19 cellular contexts compared by ENCODE assay signal in the genomic region with DNA sequence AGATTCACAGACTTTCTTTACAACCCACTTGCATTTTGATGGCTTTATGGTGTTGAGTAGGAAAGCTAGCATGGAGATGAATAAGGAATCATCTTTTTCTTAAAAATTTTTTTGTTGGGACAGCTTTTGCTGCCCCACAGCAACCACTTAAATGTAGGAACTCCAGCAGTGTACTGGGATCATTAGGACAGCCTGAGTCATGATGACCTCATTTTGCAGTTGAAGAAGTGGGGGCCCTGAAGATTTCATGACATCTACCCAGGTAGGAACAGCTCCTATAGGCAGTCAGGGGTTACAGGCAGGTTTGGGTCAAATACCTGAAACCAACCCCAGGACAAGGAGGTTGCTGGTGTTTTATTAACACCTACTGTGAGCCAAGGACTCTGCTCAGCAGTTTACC. TPM values are rescaled to one million over a fixed set of nuclear protein-coding genes. Genes with fewer than 3 reads are reported as not detected.
A peak's percentile ranks its signal among the peaks of the same experiment; 100 is the strongest.
DNase-seq lines count a peak whose midpoint lies in the region; ATAC-seq and TF ChIP-seq lines count a peak whose summit lies in the region.
"Had no signal": no experiment of that assay in that cellular context is flagged by ENCODE, and none has a peak within 500 bp of the region (broad histone marks: within the 10 kb centered on the region; RNA-seq: fewer than 3 reads in every experiment).

No MANE protein-coding gene starts in this region.

- H3K4me3 Mint-ChIP-seq in activated CD4-positive, alpha-beta T cell treated with anti-CD3 and anti-CD28 coated beads for 36 hours, result peak overlapping the region; percentile 12
- peak overlapping the region; percentile 35 for H3K4me3 Mint-ChIP-seq in progenitor cell of endocrine pancreas (ENCODE audit: low read depth)

- peaks cover 31% of the 10 kb centered on the region for H3K4me1 Mint-ChIP-seq in activated CD4-positive, alpha-beta T cell treated with anti-CD3 and anti-CD28 coated beads for 36 hours
- H3K4me1 Mint-ChIP-seq in progenitor cell of endocrine pancreas (ENCODE audit: low read depth), result peaks cover 9% of the 10 kb centered on the region

- H4K20me1 ChIP-seq in fibroblast of lung (ENCODE audit: control insufficient read depth, extremely low read depth, insufficient read depth, low read length), result no peaks in the 10 kb centered on the region

- H3K4me1 ChIP-seq in fibroblast of lung (ENCODE audit: control insufficient read depth, extremely low read depth, insufficient read depth, low read length), result peaks cover 2% of the 10 kb centered on the region

- no peak for DNase-seq in activated CD4-positive, alpha-beta T cell treated with anti-CD3 and anti-CD28 coated beads for 36 hours
- DNase-seq in activated CD4-positive, alpha-beta T cell treated with anti-CD3 and anti-CD28 coated beads for 48 hours, result no peak
- peak; percentile 29 for DNase-seq in LHCN-M2 (ENCODE audit: low read depth)
- DNase-seq in fibroblast of lung (ENCODE audit: low read depth in 2 of 2), result peak; percentile 17 to 35
- no peak for DNase-seq in progenitor cell of endocrine pancreas (ENCODE audit: low spot score, unreplicated experiment)
- no peak for DNase-seq in activated CD4-positive, CD25-positive, alpha-beta regulatory T cell treated with anti-CD3 and anti-CD28 coated beads, Interleukin-2, amount 50 U/mL, for 72 hours
- no peak for DNase-seq in NCI-H446 treated with DMSO at 0.1 percent for 48 hours (lab: John Stamatoyannopoulos, UW)
- DNase-seq: activated naive CD4-positive, alpha-beta T cell treated with anti-CD3 and anti-CD28 coated beads, Interleukin-2, amount 10 ng/mL, durations not matched to agents 7 days and 5 days; head of caudate nucleus; NCI-H1048; NCI-H774 had no signal

- CTCF ChIA-PET in activated CD4-positive, alpha-beta T cell treated with anti-CD3 and anti-CD28 coated beads for 36 hours (lab: Charles Lee), result interaction anchor here (0.8 to 1.4 kb wide), 2 partner anchors 30 to 635 kb away, joined by 3 to 4 read pairs; no protein-coding TSS in a partner anchor

- H3K79me2 ChIP-seq in fibroblast of lung (ENCODE audit: control insufficient read depth, insufficient read depth, low read length), result peaks cover 30% of the 10 kb centered on the region

- H3K9ac ChIP-seq in fibroblast of lung (ENCODE audit: insufficient read depth, low read length), result no peak overlapping the region

- no peak for ATAC-seq in activated CD4-positive, alpha-beta T cell treated with anti-CD3 and anti-CD28 coated beads for 36 hours
- no peak for ATAC-seq in GM18909 (IDR thresholded peaks at IDR 0.05; ENCODE audit: poor library complexity, unreplicated experiment)
- ATAC-seq: activated CD4-positive, CD25-positive, alpha-beta regulatory T cell treated with anti-CD3 and anti-CD28 coated beads, Interleukin-2, amount 50 U/mL, for 24 hours had no signal

- H3K9me3 ChIP-seq in fibroblast of lung (ENCODE audit: control insufficient read depth, insufficient read depth, low read depth, low read length), result no peaks in the 10 kb centered on the region
- H3K9me3 ChIP-seq: suprapubic skin had no signal

- no peak for TF ChIP-seq CTCF in fibroblast of lung (conservative IDR thresholded peaks at IDR 0.05 in 1 of 2, IDR thresholded peaks at IDR 0.05 in 1 of 2; ENCODE audit: low read depth in 1 of 2, low read length in 2 of 2)
- TF ChIP-seq CTCF in progenitor cell of endocrine pancreas (IDR thresholded peaks at IDR 0.05; ENCODE audit: unreplicated experiment), result no peak

- H3K4me2 ChIP-seq in fibroblast of lung (ENCODE audit: extremely low read depth, insufficient read depth, low read length), result no peak overlapping the region

- intact Hi-C loops in activated CD4-positive, alpha-beta T cell treated with anti-CD3 and anti-CD28 coated beads for 36 hours (cut with DNase I, micrococcal nuclease), result loop anchor here in 1 of 2 experiments (2.0 to 5.0 kb wide), 2 partner anchors 31 to 469 kb away; a partner anchor contains a TSS

- peaks cover 10% of the 10 kb centered on the region for H3K36me3 ChIP-seq in fibroblast of lung (ENCODE audit: control insufficient read depth, insufficient read depth, low read length)

- H3K27ac ChIP-seq in fibroblast of lung (ENCODE audit: insufficient read depth, low read length), result no peak overlapping the region
- H3K27ac ChIP-seq: HL-60, SK-N-MC, suprapubic skin had no signal

- no peak overlapping the region for H3K4me3 ChIP-seq in fibroblast of lung (replicated peaks in 1 of 4; ENCODE audit: control extremely low read depth in 1 of 4, insufficient read depth in 1 of 4, low read depth in 3 of 4, low read length in 4 of 4)
- H3K4me3 ChIP-seq: lung, suprapubic skin had no signal

- H3K27me3 ChIP-seq in fibroblast of lung (ENCODE audit: control insufficient read depth, insufficient read depth, low read length), result no peaks in the 10 kb centered on the region
- H3K27me3 ChIP-seq: suprapubic skin had no signal

- H3K27ac Mint-ChIP-seq in activated CD4-positive, alpha-beta T cell treated with anti-CD3 and anti-CD28 coated beads for 36 hours, result no peak overlapping the region
- no peak overlapping the region for H3K27ac Mint-ChIP-seq in progenitor cell of endocrine pancreas
- H3K27ac Mint-ChIP-seq: activated naive CD4-positive, alpha-beta T cell treated with anti-CD3 and anti-CD28 coated beads, Interleukin-2, amount 10 ng/mL, durations not matched to agents 7 days and 5 days had no signal

- H2AFZ ChIP-seq in fibroblast of lung (ENCODE audit: low read length), result no peak overlapping the region

- H3K27me3 Mint-ChIP-seq in activated CD4-positive, alpha-beta T cell treated with anti-CD3 and anti-CD28 coated beads for 36 hours, result no peaks in the 10 kb centered on the region
- H3K27me3 Mint-ChIP-seq in progenitor cell of endocrine pancreas, result no peaks in the 10 kb centered on the region

- POLR2A ChIA-PET in activated CD4-positive, alpha-beta T cell treated with anti-CD3 and anti-CD28 coated beads for 36 hours (lab: Charles Lee), result interaction anchor here (0.6 kb wide), 1 partner anchor 13 kb away, joined by 4 read pairs; no protein-coding TSS in a partner anchor

- no peaks in the 10 kb centered on the region for H3K9me3 Mint-ChIP-seq in activated CD4-positive, alpha-beta T cell treated with anti-CD3 and anti-CD28 coated beads for 36 hours (ENCODE audit: low read depth)
- H3K9me3 Mint-ChIP-seq in progenitor cell of endocrine pancreas (ENCODE audit: low read depth), result no peaks in the 10 kb centered on the region
- H3K9me3 Mint-ChIP-seq: activated naive CD4-positive, alpha-beta T cell treated with anti-CD3 and anti-CD28 coated beads, Interleukin-2, amount 10 ng/mL, durations not matched to agents 7 days and 5 days had no signal

- peaks cover 27% of the 10 kb centered on the region for H3K36me3 Mint-ChIP-seq in activated CD4-positive, alpha-beta T cell treated with anti-CD3 and anti-CD28 coated beads for 36 hours (ENCODE audit: low read depth)
- H3K36me3 Mint-ChIP-seq in progenitor cell of endocrine pancreas (ENCODE audit: insufficient read depth), result peaks cover 19% of the 10 kb centered on the region

RNA-seq across cellular contexts. Expression of a gene that starts 2.1 kb away (rescaled TPM):
- total RNA-seq in activated CD4-positive, alpha-beta T cell treated with anti-CD3 and anti-CD28 coated beads for 36 hours, result 10 to 100 TPM; 32.3 to 45.8 TPM
- total RNA-seq in LHCN-M2 (2014; rRNA removed) (10.1 and 17.1 TPM in 2 replicates), fibroblast of lung (18.5 and 27.4 TPM in 2 replicates), progenitor cell of endocrine pancreas (55.4 and 56.5 TPM in 2 replicates)
- polyA plus RNA-seq in LHCN-M2 (2012), result 16.7 TPM
- polyA plus RNA-seq in fibroblast of lung, result 30.7 and 30.8 TPM in 2 replicates
- 32.6 and 34.5 TPM in 2 replicates for polyA plus RNA-seq in fibroblast of lung (2012)
- polyA minus RNA-seq in fibroblast of lung (ENCODE audit: low replicate concordance), result 84.7 and 86.2 TPM in 2 replicates

RNA-seq across cellular contexts. Expression of a gene that starts 33.3 kb away (rescaled TPM):
- not detected for total RNA-seq in activated CD4-positive, alpha-beta T cell treated with anti-CD3 and anti-CD28 coated beads for 36 hours
- total RNA-seq in LHCN-M2 (2014; rRNA removed) (not detected in 2 replicates), fibroblast of lung (not detected in 2 replicates), progenitor cell of endocrine pancreas (1.8 TPM in 2 replicates)
- not detected for polyA plus RNA-seq in LHCN-M2 (2012)
- not detected in 2 replicates for polyA plus RNA-seq in fibroblast of lung
- not detected in 2 replicates for polyA plus RNA-seq in fibroblast of lung (2012)
- polyA minus RNA-seq in fibroblast of lung (ENCODE audit: low replicate concordance), result not detected in 2 replicates
- total RNA-seq: dermis microvascular lymphatic vessel endothelial cell, G401, lung, suprapubic skin had no signal
- polyA plus RNA-seq: lung had no signal

RNA-seq across cellular contexts. Expression of a gene that starts 50.8 kb away (rescaled TPM):
- 1 to 10 TPM; 5.4 to 6.0 TPM for total RNA-seq in activated CD4-positive, alpha-beta T cell treated with anti-CD3 and anti-CD28 coated beads for 36 hours
- total RNA-seq in LHCN-M2 (2014; rRNA removed), result 0.29 and 0.32 TPM in 2 replicates
- 2.2 TPM for polyA plus RNA-seq in LHCN-M2 (2012)
- 1.3 and 1.8 TPM in 2 replicates for total RNA-seq in fibroblast of lung
- polyA plus RNA-seq in fibroblast of lung, result 1.8 and 2.2 TPM in 2 replicates
- 1.4 and 1.7 TPM in 2 replicates for polyA plus RNA-seq in fibroblast of lung (2012)
- polyA minus RNA-seq in fibroblast of lung (ENCODE audit: low replicate concordance), result 1.5 and 1.6 TPM in 2 replicates
- total RNA-seq in progenitor cell of endocrine pancreas, result 24.7 and 26.7 TPM in 2 replicates

Comparison
In these comparisons a context has a peak if more than half of its experiments do, and no peak if none do; other contexts are left out.
1. DNase-seq: peak in LHCN-M2 (single experiment) and fibroblast of lung (2 of 2); none in activated CD4-positive, alpha-beta T cell treated with anti-CD3 and anti-CD28 coated beads for 36 hours (single experiment), activated CD4-positive, alpha-beta T cell treated with anti-CD3 and anti-CD28 coated beads for 48 hours (single experiment), progenitor cell of endocrine pancreas (single experiment), activated CD4-positive, CD25-positive, alpha-beta regulatory T cell treated with anti-CD3 and anti-CD28 coated beads, Interleukin-2, amount 50 U/mL, for 72 hours (single experiment) and NCI-H446 treated with DMSO at 0.1 percent for 48 hours (single experiment).